ENCODE assay signal across 11 cellular contexts in the genomic region with DNA sequence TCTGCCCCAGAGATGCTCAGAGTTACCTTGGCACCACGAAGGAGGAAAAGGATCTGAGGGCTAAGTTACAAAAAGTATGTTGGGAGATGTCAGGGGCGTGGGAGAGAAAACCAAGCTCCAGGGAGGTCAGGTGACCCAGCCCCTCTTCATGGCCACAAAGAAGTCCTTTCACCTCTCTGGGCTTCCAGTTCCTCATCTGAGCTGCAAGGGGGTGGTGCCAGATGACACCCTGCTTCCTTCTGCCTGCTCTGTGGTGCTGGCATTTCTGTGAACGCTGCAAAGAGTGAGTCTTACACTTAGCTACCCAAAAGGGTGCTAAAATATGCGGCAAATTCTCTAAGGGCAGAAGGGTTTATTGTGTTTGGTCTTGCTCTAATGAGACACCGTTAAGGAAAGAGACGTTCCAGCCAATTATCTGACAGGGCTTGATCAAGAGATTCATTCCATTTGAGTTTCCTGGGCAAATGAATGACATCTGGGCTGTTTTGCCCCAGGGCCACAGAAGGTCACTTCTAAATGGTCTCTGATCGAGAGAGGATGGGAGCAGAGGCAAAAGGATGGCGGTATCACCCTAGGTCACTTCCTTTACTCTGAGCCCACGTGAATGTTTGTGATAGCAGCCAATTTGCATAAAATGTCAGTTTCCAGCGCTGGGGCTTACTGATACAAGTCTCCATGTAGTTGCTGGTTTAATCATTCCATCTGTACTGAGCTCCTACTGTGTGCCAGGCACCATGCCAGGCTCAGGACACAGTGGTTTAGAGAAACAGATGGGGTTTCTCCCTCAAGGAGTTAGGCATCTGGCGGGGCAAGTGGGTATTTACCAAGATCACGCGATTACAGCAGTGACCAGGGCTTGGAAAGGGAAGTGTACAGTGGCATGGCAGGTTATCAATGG.
A peak's percentile ranks its signal among the peaks of the same experiment; 100 is the strongest.
DNase-seq lines count a peak whose midpoint lies in the region; ATAC-seq and TF ChIP-seq lines count a peak whose summit lies in the region.
"Had no signal": no experiment of that assay in that cellular context is flagged by ENCODE, and none has a peak within 500 bp of the region (broad histone marks: within the 10 kb centered on the region; RNA-seq: fewer than 3 reads in every experiment).

No MANE protein-coding gene starts in this region.

- DNase-seq in HFFc6, result no peak
- DNase-seq in RPMI7951 (ENCODE audit: low read depth), result peak; percentile 28
- DNase-seq in glutamatergic neuron, result no peak
- peak; percentile 67 for DNase-seq in superior temporal gyrus (ENCODE audit: extremely low spot score)
- no peak for DNase-seq in HCEC 1CT
- DNase-seq in hepatic stellate cell (ENCODE audit: low spot score), result no peak
- DNase-seq: activated naive CD4-positive, alpha-beta T cell treated with anti-CD3 and anti-CD28 coated beads, Interleukin-2, amount 50 U/mL, for 16 hours; Caco-2; NCI-H2081 treated with DMSO at 0.1 percent for 48 hours; testis had no signal

- H3K27me3 Mint-ChIP-seq in HFFc6 (ENCODE audit: insufficient read depth), result no peaks in the 10 kb centered on the region
- peaks cover 6% of the 10 kb centered on the region for H3K27me3 Mint-ChIP-seq in glutamatergic neuron (ENCODE audit: unreplicated experiment)

- peak overlapping the region; percentile 82 for H3K27ac Mint-ChIP-seq in HFFc6
- H3K27ac Mint-ChIP-seq in glutamatergic neuron (ENCODE audit: unreplicated experiment), result peak overlapping the region; percentile 43

- H3K4me3 Mint-ChIP-seq in HFFc6 (peak overlapping the region; percentile 15; the same call in 1 of the 2 replicates), glutamatergic neuron (ENCODE audit: unreplicated experiment) (no peak overlapping the region)

- ATAC-seq in GM19397 (IDR thresholded peaks at IDR 0.05; ENCODE audit: unreplicated experiment), result no peak

- H3K9me3 Mint-ChIP-seq in HFFc6 (peaks cover 4% of the 10 kb centered on the region; the same call in 1 of the 2 replicates), glutamatergic neuron (ENCODE audit: unreplicated experiment) (peaks cover 5% of the 10 kb centered on the region)

- H3K4me1 Mint-ChIP-seq in HFFc6 (ENCODE audit: low read depth) (peaks cover 60% of the 10 kb centered on the region), glutamatergic neuron (ENCODE audit: low read depth, unreplicated experiment) (peaks cover 37% of the 10 kb centered on the region)

- no peak for TF ChIP-seq CTCF in HFFc6 (IDR thresholded peaks at IDR 0.05)
- TF ChIP-seq CTCF in glutamatergic neuron (IDR thresholded peaks at IDR 0.05; ENCODE audit: partially characterized antibody, unreplicated experiment), result no peak

- H3K36me3 Mint-ChIP-seq in HFFc6 (ENCODE audit: low read depth) (peaks cover 41% of the 10 kb centered on the region), glutamatergic neuron (ENCODE audit: unreplicated experiment) (peaks cover 20% of the 10 kb centered on the region)

Comparison
In these comparisons a context has a peak if more than half of its experiments do, and no peak if none do; other contexts are left out.
1. DNase-seq: peak in RPMI7951 (single experiment) and superior temporal gyrus (single experiment); none in HFFc6 (single experiment), glutamatergic neuron (single experiment), HCEC 1CT (single experiment) and hepatic stellate cell (single experiment).